Comparison of ENCODE assay signal across 14 cellular contexts in genomic region chr2:26458365-26459042, GRCh38. TPM values are rescaled to one million over a fixed set of nuclear protein-coding genes. Genes with fewer than 3 reads are reported as not detected.
A peak's percentile ranks its signal among the peaks of the same experiment; 100 is the strongest.
DNase-seq lines count a peak whose midpoint lies in the region; ATAC-seq and TF ChIP-seq lines count a peak whose summit lies in the region.
"Had no signal": no experiment of that assay in that cellular context is flagged by ENCODE, and none has a peak within 500 bp of the region (broad histone marks: within the 10 kb centered on the region; RNA-seq: fewer than 3 reads in every experiment).

No MANE protein-coding gene starts in this region.

- ATAC-seq in right cardiac atrium = no peak
- no peak for ATAC-seq in left ventricle myocardium superior
- ATAC-seq in HG03521 (IDR thresholded peaks at IDR 0.05; ENCODE audit: unreplicated experiment) = no peak
- ATAC-seq: CD8-positive, alpha-beta T cell had no signal

- TF ChIP-seq CTCF in neutrophil (IDR thresholded peaks at IDR 0.05) = no peak

- no peak overlapping the region for H3K27ac ChIP-seq in right cardiac atrium (ENCODE audit: low read length)
- H3K27ac ChIP-seq in neutrophil = peak overlapping the region; percentile 93

- DNase-seq in right cardiac atrium (peak in 2 of 3 donors; percentile 18 to 23), left ventricle myocardium superior (no peak), RPMI8226 (peak; percentile 23), HUDEP-2 (lab: John Stamatoyannopoulos, UW; ENCODE audit: unreplicated experiment in 76 of 76) (no peak), KG1 (lab: John Stamatoyannopoulos, UW) (no peak)
- DNase-seq: CD8-positive, alpha-beta T cell; H7; NCI-H1436; NCI-H2029 treated with DMSO at 0.1 percent for 48 hours; NCI-H510A; NCI-H82; SIG-M5 had no signal

- H3K9me3 ChIP-seq in right cardiac atrium (ENCODE audit: control insufficient read depth, low read length) (no peaks in the 10 kb centered on the region), neutrophil (no peaks in the 10 kb centered on the region)

- intact Hi-C loops in right cardiac atrium (cut with DNase I) = no loop called here
- intact Hi-C loops in left ventricle myocardium superior (cut with micrococcal nuclease) = no loop called here

- 88% methylated on average over 14 of the region's 14 CpGs for WGBS in right cardiac atrium

- H3K4me3 ChIP-seq in right cardiac atrium (ENCODE audit: low read length) = no peak overlapping the region
- H3K4me3 ChIP-seq in neutrophil (ENCODE audit: low read depth in 1 of 2, low read length in 1 of 2) = peak overlapping the region in 1 of 2 experiments; percentile 32

- H3K36me3 ChIP-seq in neutrophil = no peaks in the 10 kb centered on the region

- no peaks in the 10 kb centered on the region for H3K4me1 ChIP-seq in right cardiac atrium (ENCODE audit: control insufficient read depth, insufficient read depth, low read length)
- peaks cover 74 to 81% of the 10 kb centered on the region in 2 experiments for H3K4me1 ChIP-seq in neutrophil (ENCODE audit: control insufficient read depth in 1 of 2, insufficient read depth in 1 of 2, low read depth in 1 of 2, low read length in 1 of 2)

- H3K27me3 ChIP-seq in right cardiac atrium (ENCODE audit: control insufficient read depth, insufficient read depth) (no peaks in the 10 kb centered on the region), neutrophil (no peaks in the 10 kb centered on the region)

RNA-seq across cellular contexts. Expression of gene OTOF, which starts 19.4 kb away (rescaled TPM):
- under 1 TPM in 2 of 4 donors, not detected in 2; 0.15 to 0.25 TPM for total RNA-seq in right cardiac atrium
- 0.25 TPM for polyA plus RNA-seq in right cardiac atrium
- not detected for total RNA-seq in left ventricle myocardium superior

RNA-seq across cellular contexts. Expression of gene DRC1, which starts 56.8 kb away (rescaled TPM):
- total RNA-seq in right cardiac atrium (not detected), left ventricle myocardium superior (not detected)
- not detected for polyA plus RNA-seq in right cardiac atrium
- total RNA-seq: CD8-positive, alpha-beta T cell had no signal

Comparison
In these comparisons a context has a peak if more than half of its experiments do, and no peak if none do; other contexts are left out.
1. DNase-seq: peak in right cardiac atrium (2 of 3) and RPMI8226 (single experiment); none in left ventricle myocardium superior (single experiment), HUDEP-2 (0 of 76) and KG1 (single experiment).